ENCODE assay signal across 8 cellular contexts in genomic region chrX:12999422-12999821, GRCh38. TPM values are rescaled to one million over a fixed set of nuclear protein-coding genes. Genes with fewer than 3 reads are reported as not detected.
DNase-seq lines count a peak whose midpoint lies in the region; ATAC-seq, FAIRE-seq and TF ChIP-seq lines count a peak whose summit lies in the region.

No MANE protein-coding gene starts in this region.

- FAIRE-seq in GM12892 (lab: Jason Lieb, UNC): peak; percentile 99
- no peak for FAIRE-seq in D721Med (lab: Jason Lieb, UNC)

- no peak overlapping the region for H3K4me3 ChIP-seq in lower lobe of right lung

- peak overlapping the region; percentile 72 for H3K4me3 Mint-ChIP-seq in T-helper 2 cell treated with Interferon-gamma antibody and Interleukin-4, amounts not matched to agents 5 μg/mL and 100 μg/mL, for 36 hours

- no peaks in the 10 kb centered on the region for H3K9me3 Mint-ChIP-seq in T-helper 2 cell treated with Interferon-gamma antibody and Interleukin-4, amounts not matched to agents 5 μg/mL and 100 μg/mL, for 36 hours

- no peaks in the 10 kb centered on the region for H3K36me3 ChIP-seq in lower lobe of right lung

- peak overlapping the region; percentile 65 for H3K27ac ChIP-seq in lower lobe of right lung

- peaks cover 31% of the 10 kb centered on the region for H3K4me1 ChIP-seq in lower lobe of right lung

- H3K9me3 ChIP-seq in lower lobe of right lung: no peaks in the 10 kb centered on the region

- no peaks in the 10 kb centered on the region for H3K27me3 ChIP-seq in lower lobe of right lung (ENCODE audit: low read depth)

- no peaks in the 10 kb centered on the region for H3K27me3 Mint-ChIP-seq in T-helper 2 cell treated with Interferon-gamma antibody and Interleukin-4, amounts not matched to agents 5 μg/mL and 100 μg/mL, for 36 hours (ENCODE audit: low read depth)

- peaks cover 45% of the 10 kb centered on the region for H3K4me1 Mint-ChIP-seq in T-helper 2 cell treated with Interferon-gamma antibody and Interleukin-4, amounts not matched to agents 5 μg/mL and 100 μg/mL, for 36 hours (ENCODE audit: low read depth)

- peaks cover 4% of the 10 kb centered on the region for H3K36me3 Mint-ChIP-seq in T-helper 2 cell treated with Interferon-gamma antibody and Interleukin-4, amounts not matched to agents 5 μg/mL and 100 μg/mL, for 36 hours (ENCODE audit: low read depth)

- H3K27ac Mint-ChIP-seq in T-helper 2 cell treated with Interferon-gamma antibody and Interleukin-4, amounts not matched to agents 5 μg/mL and 100 μg/mL, for 36 hours: peak overlapping the region; percentile 95

- ATAC-seq in HG02610 (IDR thresholded peaks at IDR 0.05; ENCODE audit: unreplicated experiment): peak; percentile 53
- ATAC-seq in lower lobe of right lung: no peak
- ATAC-seq in esophagus mucosa: no peak

- intact Hi-C loops in lower lobe of right lung (cut with DNase I): no loop called here

- DNase-seq in GM12892 (ENCODE audit: insufficient read length) (no peak), lower lobe of right lung (no peak), hypothalamus (lab: John Stamatoyannopoulos, UW) (no peak), SKM-1 (lab: John Stamatoyannopoulos, UW; ENCODE audit: unreplicated experiment) (no peak), D721Med (ENCODE audit: insufficient read length, low spot score) (no peak)
- peak; percentile 64 for DNase-seq in T-helper 2 cell treated with Interferon-gamma antibody and Interleukin-4, amounts not matched to agents 5 μg/mL and 100 μg/mL, for 36 hours (ENCODE audit: low spot score)

- TF ChIP-seq CTCF in lower lobe of right lung (IDR thresholded peaks at IDR 0.05): no peak
- TF ChIP-seq CTCF in D721Med (IDR thresholded peaks at IDR 0.05; ENCODE audit: insufficient read depth, missing control alignments): no peak

- peak; percentile 69 for TF ChIP-seq POLR2A in GM12892 (IDR thresholded peaks at IDR 0.05; ENCODE audit: low read depth, low read length)

RNA-seq across cellular contexts. Expression of gene TMSB4X, which starts 24.5 kb away (rescaled TPM):
- polyA plus RNA-seq in GM12892 (2012; ENCODE audit: missing spikeins): 23,212 TPM
- 4,922 TPM for total RNA-seq in lower lobe of right lung
- 1,041 TPM for total RNA-seq in esophagus mucosa

RNA-seq across cellular contexts. Expression of gene FAM9C, which starts 45.0 kb away (rescaled TPM):
- polyA plus RNA-seq in GM12892 (2012; ENCODE audit: missing spikeins): 0.17 TPM
- total RNA-seq in lower lobe of right lung (not detected), esophagus mucosa (not detected)
